ENCODE assay signal across 8 cellular contexts in the genomic region with DNA sequence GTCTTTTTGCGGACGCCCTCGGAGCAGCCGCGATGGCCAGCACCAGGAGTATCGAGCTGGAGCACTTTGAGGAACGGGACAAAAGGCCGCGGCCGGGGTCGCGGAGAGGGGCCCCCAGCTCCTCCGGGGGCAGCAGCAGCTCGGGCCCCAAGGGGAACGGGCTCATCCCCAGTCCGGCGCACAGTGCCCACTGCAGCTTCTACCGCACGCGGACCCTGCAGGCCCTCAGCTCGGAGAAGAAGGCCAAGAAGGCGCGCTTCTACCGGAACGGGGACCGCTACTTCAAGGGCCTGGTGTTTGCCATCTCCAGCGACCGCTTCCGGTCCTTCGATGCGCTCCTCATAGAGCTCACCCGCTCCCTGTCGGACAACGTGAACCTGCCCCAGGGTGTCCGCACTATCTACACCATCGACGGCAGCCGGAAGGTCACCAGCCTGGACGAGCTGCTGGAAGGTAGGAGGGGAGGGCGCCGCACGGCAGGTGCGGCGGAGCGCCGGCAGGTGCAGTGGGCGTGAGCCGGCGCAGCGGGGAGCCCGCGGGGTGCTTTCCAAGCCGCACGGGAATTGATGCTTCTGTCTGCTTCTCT. TPM values are rescaled to one million over a fixed set of nuclear protein-coding genes. Genes with fewer than 3 reads are reported as not detected.
DNase-seq lines count a peak whose midpoint lies in the region; ATAC-seq and TF ChIP-seq lines count a peak whose summit lies in the region.

No MANE protein-coding gene starts in this region.

- peak; percentile 52 for DNase-seq in ACHN
- DNase-seq in GM13976 (ENCODE audit: low spot score): peak; percentile 59
- DNase-seq in endothelial cell (ENCODE audit: low spot score): peak; percentile 16
- peak; percentile 35 to 65 (median 60) for DNase-seq in mucosa of descending colon
- peak; percentile 37 to 40 for DNase-seq in uterus
- DNase-seq in superior temporal gyrus (ENCODE audit: extremely low spot score): no peak

- H3K27ac Mint-ChIP-seq in T-helper 1 cell treated with Interleukin-12 subunit alpha and Interleukin-12 subunit beta and Interleukin-4 antibody, amounts not matched to agents 30 μg/mL and 1 μg/mL, for 36 hours: no peak overlapping the region
- H3K27ac Mint-ChIP-seq in endothelial cell (ENCODE audit: unreplicated experiment): no peak overlapping the region

- intact Hi-C loops in mucosa of descending colon (cut with DNase I, micrococcal nuclease) (no loop called here), uterus (cut with DNase I; ENCODE audit: low total_unique reads) (no loop called here)

- H3K4me1 Mint-ChIP-seq in T-helper 1 cell treated with Interleukin-12 subunit alpha and Interleukin-12 subunit beta and Interleukin-4 antibody, amounts not matched to agents 30 μg/mL and 1 μg/mL, for 36 hours (ENCODE audit: low read depth): peaks cover 4% of the 10 kb centered on the region
- H3K4me1 Mint-ChIP-seq in endothelial cell (ENCODE audit: unreplicated experiment): no peaks in the 10 kb centered on the region

- H3K27ac ChIP-seq in uterus: peak overlapping the region; percentile 77 to 90

- no peaks in the 10 kb centered on the region for H3K27me3 ChIP-seq in uterus

- no peaks in the 10 kb centered on the region for H3K9me3 Mint-ChIP-seq in T-helper 1 cell treated with Interleukin-12 subunit alpha and Interleukin-12 subunit beta and Interleukin-4 antibody, amounts not matched to agents 30 μg/mL and 1 μg/mL, for 36 hours
- H3K9me3 Mint-ChIP-seq in endothelial cell (ENCODE audit: unreplicated experiment): no peaks in the 10 kb centered on the region

- H3K9me3 ChIP-seq in mucosa of descending colon (no peaks in the 10 kb centered on the region), uterus (no peaks in the 10 kb centered on the region)

- TF ChIP-seq CTCF in GM13976 (IDR thresholded peaks at IDR 0.05; ENCODE audit: borderline replicate concordance, control extremely low read depth, extremely low read depth, insufficient read depth, missing control alignments) (no peak), endothelial cell (IDR thresholded peaks at IDR 0.05; ENCODE audit: unreplicated experiment) (no peak), mucosa of descending colon (IDR thresholded peaks at IDR 0.05) (no peak), uterus (IDR thresholded peaks at IDR 0.05) (no peak)

- H3K4me3 Mint-ChIP-seq in T-helper 1 cell treated with Interleukin-12 subunit alpha and Interleukin-12 subunit beta and Interleukin-4 antibody, amounts not matched to agents 30 μg/mL and 1 μg/mL, for 36 hours: peak overlapping the region; percentile 62
- peak overlapping the region; percentile 90 for H3K4me3 Mint-ChIP-seq in endothelial cell (ENCODE audit: unreplicated experiment)

- no peak for TF ChIP-seq POLR2A in uterus (IDR thresholded peaks at IDR 0.05)

- peaks cover 5% of the 10 kb centered on the region for H3K4me1 ChIP-seq in mucosa of descending colon (ENCODE audit: low read depth)
- no peaks in the 10 kb centered on the region for H3K4me1 ChIP-seq in uterus

- H3K36me3 ChIP-seq in mucosa of descending colon (ENCODE audit: low read depth) (no peaks in the 10 kb centered on the region), uterus (no peaks in the 10 kb centered on the region)

- peak overlapping the region; percentile 32 for H3K4me3 ChIP-seq in mucosa of descending colon
- peak overlapping the region; percentile 57 to 61 for H3K4me3 ChIP-seq in uterus

- in situ Hi-C loops in ACHN (cut with HindIII; ENCODE audit: low pct_ligation_motif_present, low pct_unique_long_range_greater_than_20kb, low sequenced_read_pairs): no loop called here
- in situ Hi-C loops in GM13976 (cut with MboI; ENCODE audit: low sequenced_read_pairs, unreplicated experiment): no loop called here

- H3K27me3 Mint-ChIP-seq in T-helper 1 cell treated with Interleukin-12 subunit alpha and Interleukin-12 subunit beta and Interleukin-4 antibody, amounts not matched to agents 30 μg/mL and 1 μg/mL, for 36 hours (ENCODE audit: low read depth): peaks cover 59% of the 10 kb centered on the region
- H3K27me3 Mint-ChIP-seq in endothelial cell (ENCODE audit: unreplicated experiment): peaks cover 8% of the 10 kb centered on the region

- ATAC-seq in HG03520 (IDR thresholded peaks at IDR 0.05; ENCODE audit: unreplicated experiment): peak; percentile 34
- peak; percentile 69 for ATAC-seq in mucosa of descending colon

- no peaks in the 10 kb centered on the region for H3K36me3 Mint-ChIP-seq in T-helper 1 cell treated with Interleukin-12 subunit alpha and Interleukin-12 subunit beta and Interleukin-4 antibody, amounts not matched to agents 30 μg/mL and 1 μg/mL, for 36 hours (ENCODE audit: low read depth)
- H3K36me3 Mint-ChIP-seq in endothelial cell (ENCODE audit: low read depth, unreplicated experiment): no peaks in the 10 kb centered on the region

RNA-seq across cellular contexts. Expression of a gene that starts 0.8 kb away (rescaled TPM):
- total RNA-seq in endothelial cell (ENCODE audit: unreplicated experiment) (7.8 TPM), mucosa of descending colon (10 to 100 TPM in 1 of 3 donors, 1 to 10 TPM in 2; 3.0 to 11.8 (median 4.3) TPM), uterus (10 to 100 TPM in 2 of 4 donors, 1 to 10 TPM in 1, under 1 TPM in 1; 0.29 to 27.5 (median 10.1) TPM)
